ENCODE assay signal across 8 cellular contexts in the genomic region with DNA sequence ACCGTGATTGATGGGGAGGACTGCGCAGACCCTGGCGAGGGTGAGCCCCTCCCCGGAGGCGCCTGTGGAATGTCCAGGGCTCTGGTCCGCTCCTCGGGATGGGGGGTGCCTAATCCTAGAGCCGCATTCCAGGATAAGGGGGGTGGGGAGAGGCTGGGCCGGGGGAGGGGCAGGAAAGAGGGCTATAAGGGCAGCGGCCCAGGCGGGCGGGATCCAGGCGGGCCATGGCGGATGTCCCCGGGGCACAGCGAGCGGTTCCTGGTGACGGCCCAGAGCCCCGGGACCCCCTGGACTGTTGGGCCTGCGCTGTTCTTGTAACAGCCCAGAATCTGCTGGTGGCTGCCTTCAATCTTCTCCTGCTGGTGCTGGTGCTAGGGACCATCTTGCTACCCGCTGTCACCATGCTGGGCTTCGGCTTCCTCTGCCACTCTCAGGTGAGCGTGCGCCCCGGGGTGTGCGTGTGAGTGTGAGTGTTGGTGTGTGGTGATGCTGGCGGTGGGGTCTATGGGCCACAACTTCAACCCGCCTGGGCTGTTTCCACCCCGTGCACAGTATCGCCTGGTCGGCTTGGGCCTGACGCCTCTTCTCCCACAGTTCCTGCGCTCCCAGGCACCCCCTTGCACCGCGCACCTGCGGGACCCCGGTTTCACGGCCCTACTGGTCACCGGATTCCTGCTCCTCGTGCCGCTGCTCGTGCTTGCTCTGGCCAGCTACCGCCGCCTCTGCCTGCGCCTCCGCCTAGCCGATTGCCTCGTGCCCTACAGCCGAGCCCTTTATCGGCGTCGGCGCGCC. TPM values are rescaled to one million over a fixed set of nuclear protein-coding genes. Genes with fewer than 3 reads are reported as not detected.
DNase-seq lines count a peak whose midpoint lies in the region; ATAC-seq lines count a peak whose summit lies in the region.

TMEM88 (plus strand) TSS at position 216 of the 792 bp plus-strand sequence; CDS start at position 225, 9 bp downstream.

- peaks cover 28% of the 10 kb centered on the region for H3K4me1 ChIP-seq in adipocyte (ENCODE audit: control insufficient read depth, insufficient read depth, low read length)

- peak within 1 kb of the TSS; percentile 97 for H3K9ac ChIP-seq in adipocyte (ENCODE audit: low read length)

- no peak for ATAC-seq in HG03159 (IDR thresholded peaks at IDR 0.05; ENCODE audit: unreplicated experiment)

- peaks cover 32% of the 10 kb centered on the region for H3K36me3 ChIP-seq in adipocyte (ENCODE audit: control insufficient read depth, insufficient read depth, low read length, severe bottlenecking)

- H3K9me3 ChIP-seq in adipocyte (ENCODE audit: control insufficient read depth, low read length) = no peaks in the 10 kb centered on the region

- H3K4me3 ChIP-seq in adipocyte (ENCODE audit: low read length) = peak within 1 kb of the TSS; percentile 82

- H3K27me3 Mint-ChIP-seq in IgD-negative memory B cell = no peaks in the 10 kb centered on the region

- no peaks in the 10 kb centered on the region for H3K36me3 Mint-ChIP-seq in IgD-negative memory B cell

- H3K4me3 Mint-ChIP-seq in IgD-negative memory B cell = peak within 1 kb of the TSS in 3 of 4 donors; percentile 30 to 67 (median 58)

- no peaks in the 10 kb centered on the region for H3K27me3 ChIP-seq in adipocyte (replicated peaks; ENCODE audit: control insufficient read depth, insufficient read depth, low read length)

- peaks cover 12 to 29% (median 13%) of the 10 kb centered on the region in 3 donors for H3K4me1 Mint-ChIP-seq in IgD-negative memory B cell

- peak within 1 kb of the TSS in 2 of 3 donors; percentile 20 to 69 for H3K27ac Mint-ChIP-seq in IgD-negative memory B cell

- no peaks in the 10 kb centered on the region for H3K9me3 Mint-ChIP-seq in IgD-negative memory B cell

- DNase-seq in adipocyte (ENCODE audit: low read depth) = no peak
- peak; percentile 58 for DNase-seq in iPS-NIHi7 (ENCODE audit: extremely low spot score)
- DNase-seq in stimulated activated CD4-positive, alpha-beta T cell treated with anti-CD3 and anti-CD28 coated beads, Interleukin-4, amount 100 ng/mL, for 24 hours = peak; percentile 16
- DNase-seq in NOMO-1 treated with DMSO at 0.1 percent for 48 hours (lab: John Stamatoyannopoulos, UW; ENCODE audit: unreplicated experiment) = no peak
- DNase-seq in CD1c-positive myeloid dendritic cell (ENCODE audit: extremely low spot score) = no peak
- DNase-seq in NCI-H1092 (lab: John Stamatoyannopoulos, UW) = no peak

RNA-seq across cellular contexts. Expression of gene TMEM88, which starts in this region (rescaled TPM):
- polyA plus RNA-seq in IgD-negative memory B cell = not detected

Comparison
In these comparisons a context has a peak if more than half of its experiments do, and no peak if none do; other contexts are left out.
1. DNase-seq: peak in iPS-NIHi7 (single experiment) and stimulated activated CD4-positive, alpha-beta T cell treated with anti-CD3 and anti-CD28 coated beads, Interleukin-4, amount 100 ng/mL, for 24 hours (single experiment); none in adipocyte (single experiment), NOMO-1 treated with DMSO at 0.1 percent for 48 hours (single experiment), CD1c-positive myeloid dendritic cell (single experiment) and NCI-H1092 (single experiment).